ENCODE assay signal across 13 cellular contexts in genomic region chr9:120904999-120905793, GRCh38. TPM values are rescaled to one million over a fixed set of nuclear protein-coding genes. Genes with fewer than 3 reads are reported as not detected.
DNase-seq lines count a peak whose midpoint lies in the region; ATAC-seq and TF ChIP-seq lines count a peak whose summit lies in the region.
"Had no signal": no experiment of that assay in that cellular context is flagged by ENCODE, and none has a peak within 500 bp of the region (broad histone marks: within the 10 kb centered on the region; RNA-seq: fewer than 3 reads in every experiment).

No MANE protein-coding gene starts in this region.

- peaks cover 65% of the 10 kb centered on the region for H3K36me3 ChIP-seq in CD4-positive, CD25-positive, alpha-beta regulatory T cell (ENCODE audit: control insufficient read depth, insufficient read depth, low read length)
- H3K36me3 ChIP-seq in DOHH2 (ENCODE audit: control insufficient read depth, low read length) (peaks cover 23% of the 10 kb centered on the region), endodermal cell (ENCODE audit: control insufficient read depth, insufficient read depth, low read length) (no peaks in the 10 kb centered on the region)
- H3K36me3 ChIP-seq in effector memory CD4-positive, alpha-beta T cell (ENCODE audit: control insufficient read depth, insufficient read depth, low read length), result peaks cover 50% of the 10 kb centered on the region

- H3K9me2 ChIP-seq in DOHH2 (replicated peaks; ENCODE audit: control insufficient read depth, low read length), result no peaks in the 10 kb centered on the region

- TF ChIP-seq CTCF in DOHH2 (IDR thresholded peaks at IDR 0.05; ENCODE audit: low read depth, low read length, poor library complexity, severe bottlenecking), result no peak
- TF ChIP-seq CTCF in endodermal cell (conservative IDR thresholded peaks at IDR 0.05), result no peak

- no peak for DNase-seq in CD4-positive, CD25-positive, alpha-beta regulatory T cell
- DNase-seq in NCI-H510A treated with DMSO at 0.1 percent for 48 hours (lab: John Stamatoyannopoulos, UW) (peak; percentile 88), head of caudate nucleus (no peak), endodermal cell (no peak)
- no peak for DNase-seq in effector memory CD4-positive, alpha-beta T cell
- DNase-seq: body of pancreas, DMS 273 treated with DMSO at 0.1 percent for 48 hours, NCI-H1930, SHP77 treated with DMSO at 0.1 percent for 48 hours had no signal

- no peaks in the 10 kb centered on the region for H3K9me3 Mint-ChIP-seq in CD4-positive, CD25-positive, alpha-beta regulatory T cell
- no peaks in the 10 kb centered on the region for H3K9me3 Mint-ChIP-seq in endodermal cell
- H3K9me3 Mint-ChIP-seq: type B pancreatic cell had no signal

- H3F3A ChIP-seq in DOHH2 (ENCODE audit: control insufficient read depth, insufficient read depth), result peaks cover 30% of the 10 kb centered on the region

- WGBS in endodermal cell (ENCODE audit: insufficient coverage in 1 of 2, insufficient read length in 1 of 2), 2 experiments, result 96 to 98% methylated on average over 13 to 17 of the region's 17 CpGs

- H3K27me3 Mint-ChIP-seq in CD4-positive, CD25-positive, alpha-beta regulatory T cell, result no peaks in the 10 kb centered on the region
- peaks cover 4% of the 10 kb centered on the region for H3K27me3 Mint-ChIP-seq in endodermal cell (ENCODE audit: insufficient read depth)

- ATAC-seq in CD4-positive, CD25-positive, alpha-beta regulatory T cell (ENCODE audit: low read depth in 2 of 2), result no peak
- no peak for ATAC-seq in GM18873 (IDR thresholded peaks at IDR 0.05; ENCODE audit: low FRiP score, unreplicated experiment)
- no peak for ATAC-seq in HG03469 (IDR thresholded peaks at IDR 0.05; ENCODE audit: unreplicated experiment)
- ATAC-seq: body of pancreas had no signal

- H3K27ac ChIP-seq in CD4-positive, CD25-positive, alpha-beta regulatory T cell (ENCODE audit: insufficient read depth, low read length, poor library complexity, severe bottlenecking), result peak overlapping the region; percentile 98
- H3K27ac ChIP-seq in DOHH2 (ENCODE audit: low read depth, low read length) (peak overlapping the region; percentile 94), endodermal cell (ENCODE audit: low read depth, low read length) (no peak overlapping the region)
- H3K27ac ChIP-seq in effector memory CD4-positive, alpha-beta T cell (ENCODE audit: insufficient read depth, low read length, poor library complexity, severe bottlenecking), result peak overlapping the region; percentile 89
- H3K27ac ChIP-seq: body of pancreas had no signal

- H3K79me2 ChIP-seq in DOHH2 (ENCODE audit: control insufficient read depth, low read length), result no peaks in the 10 kb centered on the region; the same call in 1 of the 2 replicates

- H3K4me1 ChIP-seq in CD4-positive, CD25-positive, alpha-beta regulatory T cell (ENCODE audit: control insufficient read depth, insufficient read depth, low read length, poor library complexity, severe bottlenecking), result peaks cover 83% of the 10 kb centered on the region
- peaks cover 66% of the 10 kb centered on the region for H3K4me1 ChIP-seq in DOHH2 (ENCODE audit: control insufficient read depth, low read length)
- H3K4me1 ChIP-seq in effector memory CD4-positive, alpha-beta T cell (ENCODE audit: control insufficient read depth, insufficient read depth, low read length, poor library complexity, severe bottlenecking), result peaks cover 68% of the 10 kb centered on the region
- H3K4me1 ChIP-seq in endodermal cell (ENCODE audit: control insufficient read depth, insufficient read depth, low read length), result no peaks in the 10 kb centered on the region
- H3K4me1 ChIP-seq: body of pancreas had no signal

- H3K4me1 Mint-ChIP-seq in CD4-positive, CD25-positive, alpha-beta regulatory T cell, result peaks cover 14 to 94% (median 67%) of the 10 kb centered on the region in 4 donors
- peaks cover 8% of the 10 kb centered on the region for H3K4me1 Mint-ChIP-seq in endodermal cell

- peak overlapping the region; percentile 93 to 100 (median 93) for H3K27ac Mint-ChIP-seq in CD4-positive, CD25-positive, alpha-beta regulatory T cell
- H3K27ac Mint-ChIP-seq in endodermal cell, result no peak overlapping the region
- H3K27ac Mint-ChIP-seq: type B pancreatic cell had no signal

- H4K20me1 ChIP-seq in DOHH2 (ENCODE audit: control insufficient read depth, insufficient read depth, low read depth, low read length), result no peaks in the 10 kb centered on the region

- H3K4me3 Mint-ChIP-seq in CD4-positive, CD25-positive, alpha-beta regulatory T cell, result peak overlapping the region; percentile 48 to 80 (median 67)
- no peak overlapping the region for H3K4me3 Mint-ChIP-seq in endodermal cell
- H3K4me3 Mint-ChIP-seq: type B pancreatic cell had no signal

- H3K9me3 ChIP-seq in CD4-positive, CD25-positive, alpha-beta regulatory T cell (ENCODE audit: control insufficient read depth in 2 of 2, low read length in 2 of 2), result no peaks in the 10 kb centered on the region
- H3K9me3 ChIP-seq in DOHH2 (ENCODE audit: control insufficient read depth, insufficient read depth, low read length) (no peaks in the 10 kb centered on the region), endodermal cell (ENCODE audit: control insufficient read depth, low read length) (no peaks in the 10 kb centered on the region)
- no peaks in the 10 kb centered on the region for H3K9me3 ChIP-seq in effector memory CD4-positive, alpha-beta T cell (ENCODE audit: control insufficient read depth, low read length)
- H3K9me3 ChIP-seq: body of pancreas had no signal

- H3K27me3 ChIP-seq in CD4-positive, CD25-positive, alpha-beta regulatory T cell (ENCODE audit: control insufficient read depth, insufficient read depth, low read length), result no peaks in the 10 kb centered on the region
- H3K27me3 ChIP-seq in DOHH2 (ENCODE audit: control insufficient read depth, low read length), result no peaks in the 10 kb centered on the region
- H3K27me3 ChIP-seq in effector memory CD4-positive, alpha-beta T cell (replicated peaks; ENCODE audit: control insufficient read depth, insufficient read depth, low read length, poor library complexity, severe bottlenecking), result no peaks in the 10 kb centered on the region
- no peaks in the 10 kb centered on the region for H3K27me3 ChIP-seq in endodermal cell (ENCODE audit: control insufficient read depth, insufficient read depth, low read length, poor library complexity, severe bottlenecking)
- H3K27me3 ChIP-seq: body of pancreas had no signal

- intact Hi-C loops in head of caudate nucleus (cut with DNase I), result no loop called here

- H3K9ac ChIP-seq in endodermal cell (ENCODE audit: extremely low read depth, low read length, poor library complexity, severe bottlenecking), result no peak overlapping the region

- peak overlapping the region; percentile 95 for H3K4me2 ChIP-seq in DOHH2 (ENCODE audit: low read length)

- no peak overlapping the region for H3K4me3 ChIP-seq in CD4-positive, CD25-positive, alpha-beta regulatory T cell (ENCODE audit: low read depth, low read length)
- peak overlapping the region; percentile 53 for H3K4me3 ChIP-seq in DOHH2 (ENCODE audit: low read length)
- no peak overlapping the region for H3K4me3 ChIP-seq in effector memory CD4-positive, alpha-beta T cell (ENCODE audit: insufficient read depth, low read depth, low read length, poor library complexity, severe bottlenecking)
- H3K4me3 ChIP-seq in endodermal cell (ENCODE audit: low read length), result no peak overlapping the region
- H3K4me3 ChIP-seq: body of pancreas had no signal

- peaks cover 61% of the 10 kb centered on the region for H3K36me3 Mint-ChIP-seq in CD4-positive, CD25-positive, alpha-beta regulatory T cell
- no peaks in the 10 kb centered on the region for H3K36me3 Mint-ChIP-seq in endodermal cell (ENCODE audit: low read depth)
- H3K36me3 Mint-ChIP-seq: type B pancreatic cell had no signal

RNA-seq across cellular contexts. Expression of gene TRAF1, which starts 21.4 kb away (rescaled TPM):
- 167 TPM for total RNA-seq in CD4-positive, CD25-positive, alpha-beta regulatory T cell
- polyA plus RNA-seq in CD4-positive, CD25-positive, alpha-beta regulatory T cell, result 10 to 100 TPM; 13.5 to 18.7 (median 16.5) TPM
- total RNA-seq in endodermal cell, result 1 to 10 TPM; 3.6 to 8.2 TPM
- polyA plus RNA-seq in endodermal cell (2013, experiment 1 of 2), result 3.1 TPM
- polyA plus RNA-seq in endodermal cell (2013, experiment 2 of 2), result 2.6 TPM

RNA-seq across cellular contexts. Expression of gene PHF19, which starts 28.2 kb away (rescaled TPM):
- 149 TPM for total RNA-seq in CD4-positive, CD25-positive, alpha-beta regulatory T cell
- 10 to 100 TPM; 21.4 to 43.2 (median 31.9) TPM for polyA plus RNA-seq in CD4-positive, CD25-positive, alpha-beta regulatory T cell
- 10 to 100 TPM; 17.9 to 21.9 TPM for total RNA-seq in endodermal cell
- polyA plus RNA-seq in endodermal cell (2013, experiment 1 of 2), result 30.5 TPM
- 27.9 TPM for polyA plus RNA-seq in endodermal cell (2013, experiment 2 of 2)

Comparison
In these comparisons a context has a peak if more than half of its experiments do, and no peak if none do; other contexts are left out.
1. RNA of gene TRAF1, which starts 21.4 kb away (total RNA-seq): 167 TPM in CD4-positive, CD25-positive, alpha-beta regulatory T cell (single experiment); 3.6 to 8.2 TPM in endodermal cell; every median in the first group is over 10 times any median in the second.